16 cellular contexts compared by ENCODE assay signal in genomic region chr20:53599910-53600632, GRCh38. TPM values are rescaled to one million over a fixed set of nuclear protein-coding genes. Genes with fewer than 3 reads are reported as not detected.
A peak's percentile ranks its signal among the peaks of the same experiment; 100 is the strongest.
DNase-seq lines count a peak whose midpoint lies in the region; ATAC-seq and TF ChIP-seq lines count a peak whose summit lies in the region.
"Had no signal": no experiment of that assay in that cellular context is flagged by ENCODE, and none has a peak within 500 bp of the region (broad histone marks: within the 10 kb centered on the region; RNA-seq: fewer than 3 reads in every experiment).

No MANE protein-coding gene starts in this region.

- H2BK15ac ChIP-seq in H9 (ENCODE audit: low read depth, low read length): no peak overlapping the region

- no peaks in the 10 kb centered on the region for H3K27me3 ChIP-seq in H9 (ENCODE audit: insufficient read depth, low read length)
- H3K27me3 ChIP-seq: upper lobe of right lung had no signal

- no peaks in the 10 kb centered on the region for H3K36me3 Mint-ChIP-seq in activated T-cell treated with anti-CD3 and anti-CD28 coated beads, Interleukin-2, amount 50 U/mL, for 72 hours (ENCODE audit: insufficient read depth in 2 of 2)
- H3K36me3 Mint-ChIP-seq in H9 (ENCODE audit: insufficient read depth in 1 of 3, low read depth in 3 of 3): peaks cover 0 to 4% (median 2%) of the 10 kb centered on the region in 3 experiments; a peak in 1 of 7 replicates
- no peaks in the 10 kb centered on the region for H3K36me3 Mint-ChIP-seq in dendritic cell treated with granulocyte-macrophage colony-stimulating factor and Interleukin-4, amounts not matched to agents 40 ng/mL and 50 ng/mL, for 4 days (ENCODE audit: low read depth)
- peaks cover 3% of the 10 kb centered on the region for H3K36me3 Mint-ChIP-seq in stimulated activated effector memory CD8-positive, alpha-beta T cell treated with anti-CD3 and anti-CD28 coated beads, Interleukin-12 subunit alpha, Interleukin-12 subunit beta, amount 100 ng/mL, for 72 hours
- H3K36me3 Mint-ChIP-seq: naive B cell had no signal

- no peak overlapping the region for H3K23ac ChIP-seq in H9 (ENCODE audit: insufficient read length, low read depth, low read length)

- H2AK5ac ChIP-seq in H9 (ENCODE audit: insufficient read length, low read length): no peak overlapping the region

- peaks cover 11% of the 10 kb centered on the region; the same call in 1 of the 2 replicates for H3K4me1 ChIP-seq in H9 (ENCODE audit: insufficient read depth, low read length)
- H3K4me1 ChIP-seq: prostate gland had no signal

- intact Hi-C loops in dendritic cell treated with granulocyte-macrophage colony-stimulating factor and Interleukin-4, amounts not matched to agents 40 ng/mL and 50 ng/mL, for 4 days (cut with micrococcal nuclease): no loop called here

- H3T11ph ChIP-seq in H9 (ENCODE audit: low read length): no peak overlapping the region

- no peak overlapping the region for H2BK120ac ChIP-seq in H9 (ENCODE audit: low read depth, low read length, poor library complexity, severe bottlenecking)

- no peak for ATAC-seq in activated T-cell treated with anti-CD3 and anti-CD28 coated beads, Interleukin-2, amount 50 U/mL, for 72 hours (replicated peaks in 1 of 2)
- ATAC-seq in stimulated activated effector memory CD8-positive, alpha-beta T cell treated with anti-CD3 and anti-CD28 coated beads, Interleukin-12 subunit alpha, Interleukin-12 subunit beta, amount 100 ng/mL, for 72 hours: no peak
- ATAC-seq: activated CD8-positive, alpha-beta memory T cell treated with anti-CD3 and anti-CD28 coated beads, Interleukin-2, amount 10 ng/mL, durations not matched to agents 7 days and 5 days had no signal

- H4K5ac ChIP-seq in H9 (ENCODE audit: insufficient read length, low read depth, low read length): no peak overlapping the region

- H3K56ac ChIP-seq in H9 (ENCODE audit: insufficient read length, low read depth, low read length): no peak overlapping the region

- H3K4me2 ChIP-seq in H9 (ENCODE audit: insufficient read depth, insufficient read length, low read length): no peak overlapping the region

- H3K79me2 ChIP-seq in H9 (ENCODE audit: insufficient read depth, low read length): no peaks in the 10 kb centered on the region

- no peaks in the 10 kb centered on the region for H3K27me3 Mint-ChIP-seq in activated T-cell treated with anti-CD3 and anti-CD28 coated beads, Interleukin-2, amount 50 U/mL, for 72 hours (ENCODE audit: low read depth)
- H3K27me3 Mint-ChIP-seq in H9 (ENCODE audit: low read depth): no peaks in the 10 kb centered on the region
- no peaks in the 10 kb centered on the region for H3K27me3 Mint-ChIP-seq in dendritic cell treated with granulocyte-macrophage colony-stimulating factor and Interleukin-4, amounts not matched to agents 40 ng/mL and 50 ng/mL, for 4 days
- H3K27me3 Mint-ChIP-seq: activated CD8-positive, alpha-beta memory T cell treated with anti-CD3 and anti-CD28 coated beads, Interleukin-2, amount 10 ng/mL, durations not matched to agents 7 days and 5 days; naive B cell had no signal

- no peaks in the 10 kb centered on the region for H3K79me1 ChIP-seq in H9 (ENCODE audit: insufficient read depth, low read depth, low read length, poor library complexity, severe bottlenecking)

- no peak overlapping the region for H2BK12ac ChIP-seq in H9 (ENCODE audit: insufficient read length, low read depth, low read length)

- H4K20me1 ChIP-seq in H9 (ENCODE audit: control insufficient read depth, insufficient read depth, insufficient read length): no peaks in the 10 kb centered on the region

- H3K9ac ChIP-seq in H9 (ENCODE audit: extremely low read depth, insufficient read length, low read length): no peak overlapping the region

- peaks cover 45% of the 10 kb centered on the region for H3K4me1 Mint-ChIP-seq in activated T-cell treated with anti-CD3 and anti-CD28 coated beads, Interleukin-2, amount 50 U/mL, for 72 hours (ENCODE audit: low read depth)
- H3K4me1 Mint-ChIP-seq in H9: peaks cover 45 to 47% of the 10 kb centered on the region in 2 experiments
- peaks cover 52% of the 10 kb centered on the region for H3K4me1 Mint-ChIP-seq in dendritic cell treated with granulocyte-macrophage colony-stimulating factor and Interleukin-4, amounts not matched to agents 40 ng/mL and 50 ng/mL, for 4 days (ENCODE audit: low read depth)
- peaks cover 37% of the 10 kb centered on the region for H3K4me1 Mint-ChIP-seq in stimulated activated effector memory CD8-positive, alpha-beta T cell treated with anti-CD3 and anti-CD28 coated beads, Interleukin-12 subunit alpha, Interleukin-12 subunit beta, amount 100 ng/mL, for 72 hours

- peak overlapping the region; percentile 5 for H3K27ac Mint-ChIP-seq in activated T-cell treated with anti-CD3 and anti-CD28 coated beads, Interleukin-2, amount 50 U/mL, for 72 hours
- peak overlapping the region; percentile 2 to 42 (median 8); a peak in 5 of 7 replicates for H3K27ac Mint-ChIP-seq in H9
- H3K27ac Mint-ChIP-seq in dendritic cell treated with granulocyte-macrophage colony-stimulating factor and Interleukin-4, amounts not matched to agents 40 ng/mL and 50 ng/mL, for 4 days: peak overlapping the region; percentile 42
- H3K27ac Mint-ChIP-seq in stimulated activated effector memory CD8-positive, alpha-beta T cell treated with anti-CD3 and anti-CD28 coated beads, Interleukin-12 subunit alpha, Interleukin-12 subunit beta, amount 100 ng/mL, for 72 hours: peak overlapping the region; percentile 18

- H4K91ac ChIP-seq in H9 (ENCODE audit: insufficient read length, low read depth, low read length): no peak overlapping the region

- no CpG with 5 or more reads among the region's 13 CpGs for WGBS in H9 (ENCODE audit: extremely low coverage, insufficient read length, low lambda C conversion rate)

- no peak overlapping the region; the same call in 1 of the 2 replicates for H3K14ac ChIP-seq in H9 (ENCODE audit: insufficient read depth, low read length)

- DNase-seq in activated T-cell treated with anti-CD3 and anti-CD28 coated beads, Interleukin-2, amount 50 U/mL, for 72 hours: no peak
- no peak for DNase-seq in activated T-cell treated with anti-CD3 and anti-CD28 coated beads for 4 hours
- no peak for DNase-seq in H9
- no peak for DNase-seq in stimulated activated effector memory CD8-positive, alpha-beta T cell treated with anti-CD3 and anti-CD28 coated beads, Interleukin-12 subunit alpha, Interleukin-12 subunit beta, amount 100 ng/mL, for 72 hours (ENCODE audit: low spot score in 2 of 2)
- DNase-seq in stimulated activated CD8-positive, alpha-beta memory T cell treated with anti-CD3 and anti-CD28 coated beads, Interleukin-4, amount 100 ng/mL, for 48 hours: no peak
- DNase-seq in activated effector memory CD4-positive, alpha-beta T cell treated with Interleukin-2 at 50 U/mL for 16 hours: no peak
- DNase-seq in OCI-M1 (lab: John Stamatoyannopoulos, UW): no peak
- DNase-seq: ACHN, HCEC 1CT, naive B cell, NCI-H1436 treated with DMSO at 0.1 percent for 48 hours, RPMI8226, upper lobe of right lung had no signal

- H3K4ac ChIP-seq in H9 (ENCODE audit: low read depth, low read length): no peak overlapping the region

- no peaks in the 10 kb centered on the region for H3K9me3 Mint-ChIP-seq in activated T-cell treated with anti-CD3 and anti-CD28 coated beads, Interleukin-2, amount 50 U/mL, for 72 hours
- H3K9me3 Mint-ChIP-seq in H9: no peaks in the 10 kb centered on the region; a peak in 1 of 5 replicates
- H3K9me3 Mint-ChIP-seq in dendritic cell treated with granulocyte-macrophage colony-stimulating factor and Interleukin-4, amounts not matched to agents 40 ng/mL and 50 ng/mL, for 4 days: no peaks in the 10 kb centered on the region
- H3K9me3 Mint-ChIP-seq in stimulated activated effector memory CD8-positive, alpha-beta T cell treated with anti-CD3 and anti-CD28 coated beads, Interleukin-12 subunit alpha, Interleukin-12 subunit beta, amount 100 ng/mL, for 72 hours: no peaks in the 10 kb centered on the region
- H3K9me3 Mint-ChIP-seq: naive B cell had no signal

- H3K18ac ChIP-seq in H9 (ENCODE audit: insufficient read length, low read depth, low read length): no peak overlapping the region

- H2AFZ ChIP-seq in H9 (ENCODE audit: low read length): no peak overlapping the region

- H3K9me3 ChIP-seq in H9 (ENCODE audit: control insufficient read depth, low read depth, low read length): no peaks in the 10 kb centered on the region
- H3K9me3 ChIP-seq: prostate gland, upper lobe of right lung had no signal

- no peak for TF ChIP-seq CTCF in H9 (conservative IDR thresholded peaks at IDR 0.05)

- no peak overlapping the region for H2BK20ac ChIP-seq in H9 (ENCODE audit: low read depth, low read length, poor library complexity, severe bottlenecking)

- H3K27ac ChIP-seq in H9 (ENCODE audit: insufficient read length, low read depth, low read length): no peak overlapping the region
- H3K27ac ChIP-seq: upper lobe of right lung had no signal

- H4K8ac ChIP-seq in H9 (replicated peaks; ENCODE audit: insufficient read length, low read depth, low read length): no peak overlapping the region

- H2BK5ac ChIP-seq in H9 (ENCODE audit: insufficient read length, low read length): no peak overlapping the region

- no peak overlapping the region for H3K4me3 Mint-ChIP-seq in activated T-cell treated with anti-CD3 and anti-CD28 coated beads, Interleukin-2, amount 50 U/mL, for 72 hours
- no peak overlapping the region; a peak in 1 of 5 replicates for H3K4me3 Mint-ChIP-seq in H9
- no peak overlapping the region for H3K4me3 Mint-ChIP-seq in dendritic cell treated with granulocyte-macrophage colony-stimulating factor and Interleukin-4, amounts not matched to agents 40 ng/mL and 50 ng/mL, for 4 days
- H3K4me3 Mint-ChIP-seq in stimulated activated effector memory CD8-positive, alpha-beta T cell treated with anti-CD3 and anti-CD28 coated beads, Interleukin-12 subunit alpha, Interleukin-12 subunit beta, amount 100 ng/mL, for 72 hours: no peak overlapping the region
- H3K4me3 Mint-ChIP-seq: activated CD8-positive, alpha-beta memory T cell treated with anti-CD3 and anti-CD28 coated beads, Interleukin-2, amount 10 ng/mL, durations not matched to agents 7 days and 5 days; naive B cell had no signal

- H3K23me2 ChIP-seq in H9 (ENCODE audit: insufficient read length, low read depth, low read length, poor library complexity, severe bottlenecking): no peaks in the 10 kb centered on the region

RNA-seq across cellular contexts. Expression of gene ZNF217, which starts 6.4 kb away (rescaled TPM):
- 10 to 100 TPM; 66.4 to 67.2 TPM for total RNA-seq in activated T-cell treated with anti-CD3 and anti-CD28 coated beads, Interleukin-2, amount 50 U/mL, for 72 hours
- 79.2 and 82.8 TPM in 2 replicates for total RNA-seq in H9 (2021)
